In the genomic region with DNA sequence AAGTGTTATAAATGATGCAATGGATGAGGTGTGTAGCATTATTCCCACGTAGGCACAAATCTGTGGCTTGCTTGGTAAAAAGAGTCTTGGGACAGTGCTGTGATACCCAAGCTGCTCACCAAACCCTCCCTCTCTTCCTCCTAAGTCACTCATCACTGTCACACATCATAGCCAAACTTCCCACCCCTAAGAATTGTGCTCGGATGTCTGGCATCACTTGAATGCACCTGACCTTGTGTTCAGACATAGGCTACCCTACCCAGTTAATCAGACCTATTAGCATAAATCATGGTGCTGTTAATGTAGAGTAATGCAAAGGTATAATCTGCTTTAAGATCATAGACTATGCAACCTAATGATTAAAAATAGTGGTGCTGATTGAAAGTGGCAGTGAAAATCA, we compare ENCODE assay signal across 6 cellular contexts.
"Had no signal": no experiment of that assay in that cellular context is flagged by ENCODE, and none has a peak within 500 bp of the region (broad histone marks: within the 10 kb centered on the region; RNA-seq: fewer than 3 reads in every experiment).

No MANE protein-coding gene starts in this region.

- H3K4me2 ChIP-seq: GM23338 had no signal

- ATAC-seq: GM23338, K562 had no signal

- H2AFZ ChIP-seq: GM23338 had no signal

- H3K4me3 ChIP-seq: GM23338, K562 had no signal

- DNase-seq: H9, HCEC 1CT, IMR-90, KG1 had no signal

- H3K27ac Mint-ChIP-seq: GM23338, H9 had no signal

- H3K4me3 Mint-ChIP-seq: GM23338, H9 had no signal
